In genomic region chr19:8079988-8080387, GRCh38 we compare ENCODE assay signal across 1 cellular context.
TF ChIP-seq lines count a peak whose summit lies in the region.

No MANE protein-coding gene starts in this region.

TF ChIP-seq in GM23338, 12 proteins besides CTCF, POLR2A, EP300 and RAD21 (continued from another document):
- no peak for TF ChIP-seq ZNF462 (CRISPR knock-in tag; IDR thresholded peaks at IDR 0.05)
- no peak for TF ChIP-seq ETS1 (IDR thresholded peaks at IDR 0.05)
- no peak for TF ChIP-seq EZH2phosphoT487 (IDR thresholded peaks at IDR 0.05; ENCODE audit: unreplicated experiment)
- no peak for TF ChIP-seq POLR2AphosphoS5 (IDR thresholded peaks at IDR 0.05; ENCODE audit: low read depth)
- no peak for TF ChIP-seq ZNF114 (CRISPR knock-in tag; IDR thresholded peaks at IDR 0.05)
- no peak for TF ChIP-seq ZNF331 (CRISPR knock-in tag; IDR thresholded peaks at IDR 0.05; ENCODE audit: low read depth)
- no peak for TF ChIP-seq NANOG (IDR thresholded peaks at IDR 0.05; ENCODE audit: borderline replicate concordance)
- TF ChIP-seq CREB1 (CRISPR knock-in tag; IDR thresholded peaks at IDR 0.05; ENCODE audit: low read depth), result no peak
- TF ChIP-seq JUNB (IDR thresholded peaks at IDR 0.05; ENCODE audit: unreplicated experiment), result no peak
- no peak for TF ChIP-seq EZH2 (IDR thresholded peaks at IDR 0.05; ENCODE audit: low read depth, unreplicated experiment)
